In the genomic region with DNA sequence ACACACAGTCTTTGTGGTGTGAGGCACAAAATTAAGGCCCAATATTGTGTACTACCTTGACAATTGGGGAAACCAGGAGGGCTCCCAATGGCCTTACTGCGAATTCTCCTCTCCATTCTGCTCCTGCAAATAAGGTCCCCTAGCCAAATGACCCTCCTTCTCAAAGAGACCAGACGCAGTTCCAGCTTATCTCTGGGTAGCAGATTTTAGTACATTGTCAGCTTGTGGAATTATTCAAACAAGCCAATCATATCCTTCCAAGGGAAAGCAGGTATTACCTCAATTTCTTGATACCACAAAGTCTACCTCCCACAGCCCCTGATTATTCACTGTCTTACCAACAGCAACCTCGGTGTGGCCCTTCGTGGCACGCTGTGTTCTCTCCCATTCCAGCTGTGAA, we compare ENCODE assay signal across 20 cellular contexts.
"Had no signal": no experiment of that assay in that cellular context is flagged by ENCODE, and none has a peak within 500 bp of the region (broad histone marks: within the 10 kb centered on the region; RNA-seq: fewer than 3 reads in every experiment).

No MANE protein-coding gene starts in this region.

- H3K27ac ChIP-seq: coronary artery, foreskin keratinocyte, thyroid gland, vagina had no signal

- H3K27me3 Mint-ChIP-seq: activated CD4-positive, alpha-beta T cell treated with anti-CD3 and anti-CD28 coated beads, Interleukin-2, amount 10 ng/mL, durations not matched to agents 24 days and 14 days; activated naive CD8-positive, alpha-beta T cell; central memory CD8-positive, alpha-beta T cell; stimulated activated memory B cell treated with anti-CD40 and anti-IgM and Interleukin-4, amounts not matched to agents 10 μg/mL and 1 μg/mL and 100 μg/mL, for 72 hours had no signal

- H3K36me3 Mint-ChIP-seq: brain, natural killer cell had no signal

- H3K9me3 Mint-ChIP-seq: activated CD4-positive, alpha-beta T cell treated with anti-CD3 and anti-CD28 coated beads, Interleukin-2, amount 10 ng/mL, durations not matched to agents 24 days and 14 days; activated T-cell treated with anti-CD3 and anti-CD28 coated beads, Interleukin-2, amount 50 U/mL, for 72 hours; central memory CD8-positive, alpha-beta T cell; natural killer cell; stimulated activated memory B cell treated with anti-CD40 and anti-IgM and Interleukin-4, amounts not matched to agents 10 μg/mL and 1 μg/mL and 100 μg/mL, for 72 hours had no signal

- H3K27me3 ChIP-seq: foreskin keratinocyte, thyroid gland, vagina had no signal

- H3K4me3 Mint-ChIP-seq: activated CD4-positive, alpha-beta T cell treated with anti-CD3 and anti-CD28 coated beads, Interleukin-2, amount 10 ng/mL, durations not matched to agents 24 days and 14 days; central memory CD8-positive, alpha-beta T cell; natural killer cell; stimulated activated memory B cell treated with anti-CD40 and anti-IgM and Interleukin-4, amounts not matched to agents 10 μg/mL and 1 μg/mL and 100 μg/mL, for 72 hours had no signal

- H3K9me3 ChIP-seq: thyroid gland, vagina had no signal

- H3K27ac Mint-ChIP-seq: activated CD4-positive, alpha-beta T cell treated with anti-CD3 and anti-CD28 coated beads, Interleukin-2, amount 10 ng/mL, durations not matched to agents 24 days and 14 days; activated naive CD8-positive, alpha-beta T cell; activated T-cell treated with anti-CD3 and anti-CD28 coated beads, Interleukin-2, amount 50 U/mL, for 72 hours; brain; natural killer cell; stimulated activated memory B cell treated with anti-CD40 and anti-IgM and Interleukin-4, amounts not matched to agents 10 μg/mL and 1 μg/mL and 100 μg/mL, for 72 hours had no signal

- H3K4me1 ChIP-seq: foreskin keratinocyte had no signal

- H3K4me3 ChIP-seq: thyroid gland had no signal

- H3K36me3 ChIP-seq: thyroid gland, vagina had no signal

- DNase-seq: activated CD4-positive, alpha-beta T cell treated with anti-CD3 and anti-CD28 coated beads, Interleukin-2, amount 10 ng/mL, durations not matched to agents 24 days and 14 days; activated CD4-positive, CD25-positive, alpha-beta regulatory T cell; activated CD8-positive, alpha-beta memory T cell treated with anti-CD3 and anti-CD28 coated beads, Interleukin-2, amount 50 U/mL, for 48 hours; activated gamma-delta T cell treated with Interleukin-2 at 50 U/mL for 16 hours; activated T-cell treated with anti-CD3 and anti-CD28 coated beads, Interleukin-2, amount 50 U/mL, for 72 hours; amygdala; effector CD4-positive, alpha-beta T cell; foreskin keratinocyte; kidney glomerular epithelial cell; left ventricle myocardium superior; mesendoderm; natural killer cell; stimulated activated CD4-positive, alpha-beta T cell treated with anti-CD3 and anti-CD28 coated beads, Interleukin-2, amount 100 ng/mL, for 48 hours; thyroid gland had no signal
